1 cellular context compared by ENCODE assay signal in genomic region chr18:78984941-78985784, GRCh38.
TF ChIP-seq lines count a peak whose summit lies in the region.

No MANE protein-coding gene starts in this region.

TF ChIP-seq in SK-N-SH treated with all-trans-retinoic acid at 6 μM for 48 hours, 23 proteins besides CTCF, POLR2A, EP300 and RAD21 (continued from another document):
- TF ChIP-seq, protein P1, sequence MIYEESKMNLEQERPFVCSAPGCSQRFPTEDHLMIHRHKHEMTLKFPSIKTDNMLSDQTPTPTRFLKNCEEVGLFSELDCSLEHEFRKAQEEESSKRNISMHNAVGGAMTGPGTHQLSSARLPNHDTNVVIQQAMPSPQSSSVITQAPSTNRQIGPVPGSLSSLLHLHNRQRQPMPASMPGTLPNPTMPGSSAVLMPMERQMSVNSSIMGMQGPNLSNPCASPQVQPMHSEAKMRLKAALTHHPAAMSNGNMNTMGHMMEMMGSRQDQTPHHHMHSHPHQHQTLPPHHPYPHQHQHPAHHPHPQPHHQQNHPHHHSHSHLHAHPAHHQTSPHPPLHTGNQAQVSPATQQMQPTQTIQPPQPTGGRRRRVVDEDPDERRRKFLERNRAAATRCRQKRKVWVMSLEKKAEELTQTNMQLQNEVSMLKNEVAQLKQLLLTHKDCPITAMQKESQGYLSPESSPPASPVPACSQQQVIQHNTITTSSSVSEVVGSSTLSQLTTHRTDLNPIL (CRISPR knock-in tag; IDR thresholded peaks at IDR 0.05; ENCODE audit: low read depth): no peak
- TF ChIP-seq, protein P2, sequence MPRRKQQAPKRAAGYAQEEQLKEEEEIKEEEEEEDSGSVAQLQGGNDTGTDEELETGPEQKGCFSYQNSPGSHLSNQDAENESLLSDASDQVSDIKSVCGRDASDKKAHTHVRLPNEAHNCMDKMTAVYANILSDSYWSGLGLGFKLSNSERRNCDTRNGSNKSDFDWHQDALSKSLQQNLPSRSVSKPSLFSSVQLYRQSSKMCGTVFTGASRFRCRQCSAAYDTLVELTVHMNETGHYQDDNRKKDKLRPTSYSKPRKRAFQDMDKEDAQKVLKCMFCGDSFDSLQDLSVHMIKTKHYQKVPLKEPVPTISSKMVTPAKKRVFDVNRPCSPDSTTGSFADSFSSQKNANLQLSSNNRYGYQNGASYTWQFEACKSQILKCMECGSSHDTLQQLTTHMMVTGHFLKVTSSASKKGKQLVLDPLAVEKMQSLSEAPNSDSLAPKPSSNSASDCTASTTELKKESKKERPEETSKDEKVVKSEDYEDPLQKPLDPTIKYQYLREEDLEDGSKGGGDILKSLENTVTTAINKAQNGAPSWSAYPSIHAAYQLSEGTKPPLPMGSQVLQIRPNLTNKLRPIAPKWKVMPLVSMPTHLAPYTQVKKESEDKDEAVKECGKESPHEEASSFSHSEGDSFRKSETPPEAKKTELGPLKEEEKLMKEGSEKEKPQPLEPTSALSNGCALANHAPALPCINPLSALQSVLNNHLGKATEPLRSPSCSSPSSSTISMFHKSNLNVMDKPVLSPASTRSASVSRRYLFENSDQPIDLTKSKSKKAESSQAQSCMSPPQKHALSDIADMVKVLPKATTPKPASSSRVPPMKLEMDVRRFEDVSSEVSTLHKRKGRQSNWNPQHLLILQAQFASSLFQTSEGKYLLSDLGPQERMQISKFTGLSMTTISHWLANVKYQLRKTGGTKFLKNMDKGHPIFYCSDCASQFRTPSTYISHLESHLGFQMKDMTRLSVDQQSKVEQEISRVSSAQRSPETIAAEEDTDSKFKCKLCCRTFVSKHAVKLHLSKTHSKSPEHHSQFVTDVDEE (CRISPR knock-in tag; IDR thresholded peaks at IDR 0.05): no peak
- TF ChIP-seq ARNTL (CRISPR knock-in tag; IDR thresholded peaks at IDR 0.05; ENCODE audit: borderline replicate concordance, low read depth) (no peak), TCF4 (CRISPR knock-in tag; IDR thresholded peaks at IDR 0.05; ENCODE audit: borderline replicate concordance) (no peak), ISL1 (CRISPR knock-in tag; IDR thresholded peaks at IDR 0.05) (no peak)
